In the genomic region with DNA sequence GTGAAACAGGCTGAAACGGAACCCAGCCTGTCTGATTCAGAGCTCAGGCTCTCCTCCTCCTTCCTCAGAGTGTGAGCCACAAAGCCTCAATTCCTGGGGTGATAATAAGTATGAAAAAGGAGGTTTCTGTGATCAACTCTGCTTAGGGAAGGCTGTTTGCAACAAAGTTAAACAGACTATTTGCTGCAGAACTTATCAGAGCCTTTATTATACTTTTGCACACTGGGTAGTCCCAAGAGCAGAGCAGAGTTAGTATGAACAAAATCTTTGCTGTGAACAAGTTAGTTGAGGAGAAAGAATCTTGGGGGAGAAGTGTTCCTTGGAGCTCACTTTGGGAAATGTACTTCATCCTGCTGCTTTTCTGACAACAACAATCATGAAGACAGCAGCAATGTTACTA, we compare ENCODE assay signal across 1 cellular context.
TF ChIP-seq lines count a peak whose summit lies in the region.

No MANE protein-coding gene starts in this region.

TF ChIP-seq in HEK293, 187 proteins besides CTCF, POLR2A, EP300 and RAD21 (continued from another document):
- TF ChIP-seq, protein P1, sequence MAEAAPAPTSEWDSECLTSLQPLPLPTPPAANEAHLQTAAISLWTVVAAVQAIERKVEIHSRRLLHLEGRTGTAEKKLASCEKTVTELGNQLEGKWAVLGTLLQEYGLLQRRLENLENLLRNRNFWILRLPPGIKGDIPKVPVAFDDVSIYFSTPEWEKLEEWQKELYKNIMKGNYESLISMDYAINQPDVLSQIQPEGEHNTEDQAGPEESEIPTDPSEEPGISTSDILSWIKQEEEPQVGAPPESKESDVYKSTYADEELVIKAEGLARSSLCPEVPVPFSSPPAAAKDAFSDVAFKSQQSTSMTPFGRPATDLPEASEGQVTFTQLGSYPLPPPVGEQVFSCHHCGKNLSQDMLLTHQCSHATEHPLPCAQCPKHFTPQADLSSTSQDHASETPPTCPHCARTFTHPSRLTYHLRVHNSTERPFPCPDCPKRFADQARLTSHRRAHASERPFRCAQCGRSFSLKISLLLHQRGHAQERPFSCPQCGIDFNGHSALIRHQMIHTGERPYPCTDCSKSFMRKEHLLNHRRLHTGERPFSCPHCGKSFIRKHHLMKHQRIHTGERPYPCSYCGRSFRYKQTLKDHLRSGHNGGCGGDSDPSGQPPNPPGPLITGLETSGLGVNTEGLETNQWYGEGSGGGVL (tag by site-specific recombination; IDR thresholded peaks at IDR 0.05): no peak
